ENCODE assay signal across 8 cellular contexts in the genomic region with DNA sequence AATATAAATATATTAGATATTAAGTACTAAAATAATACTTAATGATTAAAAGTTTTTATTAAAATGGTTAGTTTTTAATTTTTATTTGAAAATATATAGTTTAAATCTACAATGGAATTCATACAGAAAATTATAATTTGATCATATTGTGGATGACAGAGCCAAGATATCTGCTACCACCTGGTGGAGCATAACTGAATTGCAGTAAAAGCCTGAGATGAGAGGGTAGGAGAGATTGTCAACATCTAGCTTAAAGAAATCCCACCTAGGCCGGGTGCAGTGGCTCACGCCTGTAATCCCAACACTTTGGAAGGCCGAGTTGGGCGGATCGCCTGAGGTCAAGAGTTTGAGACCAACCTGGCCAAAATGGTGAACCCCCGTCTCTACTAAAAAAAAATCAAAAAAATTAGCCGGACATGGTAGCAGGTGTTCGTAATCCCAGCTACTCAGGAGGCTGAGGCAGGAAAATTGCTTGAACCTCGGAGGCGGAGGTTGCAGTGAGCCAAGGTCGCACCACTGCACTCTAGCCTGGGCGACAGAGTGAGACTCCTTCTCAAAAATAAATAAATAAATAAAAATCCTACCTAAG. TPM values are rescaled to one million over a fixed set of nuclear protein-coding genes. Genes with fewer than 3 reads are reported as not detected.
DNase-seq lines count a peak whose midpoint lies in the region; ATAC-seq and TF ChIP-seq lines count a peak whose summit lies in the region.

No MANE protein-coding gene starts in this region.

- no peak overlapping the region for H3K27ac ChIP-seq in DND-41 (ENCODE audit: low read length)

- CTCF ChIA-PET in activated CD8-positive, alpha-beta T cell treated with anti-CD3 and anti-CD28 coated beads for 36 hours (lab: Charles Lee), result interaction anchor here (0.6 to 4.8 kb wide), 32 partner anchors 8 to 754 kb away, joined by 3 to 80 read pairs (median 6); a partner anchor contains a TSS

- POLR2A ChIA-PET in activated CD8-positive, alpha-beta T cell treated with anti-CD3 and anti-CD28 coated beads for 36 hours (lab: Charles Lee), result interaction anchor here (0.6 to 1.3 kb wide), 2 partner anchors 197 to 753 kb away, joined by 3 read pairs; no protein-coding TSS in a partner anchor

- H3K4me1 ChIP-seq in DND-41 (ENCODE audit: insufficient read depth, low read length), result no peaks in the 10 kb centered on the region

- H3K4me2 ChIP-seq in DND-41 (ENCODE audit: insufficient read depth, low read length), result no peak overlapping the region

- no peaks in the 10 kb centered on the region for H3K36me3 ChIP-seq in DND-41 (ENCODE audit: insufficient read depth, low read length)

- H3K27ac Mint-ChIP-seq in activated CD8-positive, alpha-beta T cell treated with anti-CD3 and anti-CD28 coated beads for 36 hours, result no peak overlapping the region

- H3K79me2 ChIP-seq in DND-41 (ENCODE audit: insufficient read depth, low read length), result no peaks in the 10 kb centered on the region

- H3K4me3 Mint-ChIP-seq in activated CD8-positive, alpha-beta T cell treated with anti-CD3 and anti-CD28 coated beads for 36 hours, result no peak overlapping the region

- no peaks in the 10 kb centered on the region for H3K36me3 Mint-ChIP-seq in activated CD8-positive, alpha-beta T cell treated with anti-CD3 and anti-CD28 coated beads for 36 hours (ENCODE audit: low read depth)

- H3K4me3 ChIP-seq in DND-41 (ENCODE audit: low read depth in 1 of 2, low read length in 2 of 2), result no peak overlapping the region

- peak; percentile 70 for ATAC-seq in DND-41 (ENCODE audit: insufficient read depth, low read depth)
- peak; percentile 69 for ATAC-seq in activated CD8-positive, alpha-beta T cell treated with anti-CD3 and anti-CD28 coated beads for 36 hours
- no peak for ATAC-seq in GM19463 (IDR thresholded peaks at IDR 0.05; ENCODE audit: unreplicated experiment)
- no peak for ATAC-seq in GM21367 (IDR thresholded peaks at IDR 0.05; ENCODE audit: unreplicated experiment)
- ATAC-seq in HG02884 (IDR thresholded peaks at IDR 0.05; ENCODE audit: unreplicated experiment), result no peak

- peaks cover 2% of the 10 kb centered on the region for H3K9me3 Mint-ChIP-seq in activated CD8-positive, alpha-beta T cell treated with anti-CD3 and anti-CD28 coated beads for 36 hours

- H3K9ac ChIP-seq in DND-41 (ENCODE audit: low read depth, low read length), result no peak overlapping the region

- no peaks in the 10 kb centered on the region for H3K27me3 Mint-ChIP-seq in activated CD8-positive, alpha-beta T cell treated with anti-CD3 and anti-CD28 coated beads for 36 hours

- no peaks in the 10 kb centered on the region for H3K9me3 ChIP-seq in DND-41 (ENCODE audit: insufficient read depth, low read length, severe bottlenecking)

- peak; percentile 83 for TF ChIP-seq CTCF in DND-41 (IDR thresholded peaks at IDR 0.05; ENCODE audit: borderline replicate concordance, extremely low read depth, low read length, poor library complexity, severe bottlenecking)
- TF ChIP-seq CTCF in activated CD8-positive, alpha-beta T cell treated with anti-CD3 and anti-CD28 coated beads for 36 hours (IDR thresholded peaks at IDR 0.05), result peak; percentile 79

- H3K4me1 Mint-ChIP-seq in activated CD8-positive, alpha-beta T cell treated with anti-CD3 and anti-CD28 coated beads for 36 hours (ENCODE audit: low read depth), result peaks cover 20% of the 10 kb centered on the region

- intact Hi-C loops in activated CD8-positive, alpha-beta T cell treated with anti-CD3 and anti-CD28 coated beads for 36 hours (cut with micrococcal nuclease), result loop anchor here (1.0 to 5.0 kb wide), 2 partner anchors 43 to 199 kb away; no protein-coding TSS in a partner anchor

- no peaks in the 10 kb centered on the region for H3K27me3 ChIP-seq in DND-41 (ENCODE audit: insufficient read depth, low read length, poor library complexity)

- no peaks in the 10 kb centered on the region for H4K20me1 ChIP-seq in DND-41 (ENCODE audit: insufficient read depth, low read length)

- peak; percentile 62 for DNase-seq in DND-41
- peak; percentile 71 to 75 for DNase-seq in Kasumi-1 (lab: John Stamatoyannopoulos, UW)
- peak; percentile 54 for DNase-seq in activated CD8-positive, alpha-beta T cell treated with anti-CD3 and anti-CD28 coated beads for 36 hours
- peak; percentile 28 for DNase-seq in iPS DF 19.7 (ENCODE audit: low read depth, low spot score)
- no peak for DNase-seq in NCI-H510A treated with DMSO at 0.1 percent for 48 hours (lab: John Stamatoyannopoulos, UW)

- H2AFZ ChIP-seq in DND-41 (ENCODE audit: low read depth, low read length), result no peak overlapping the region

RNA-seq across cellular contexts. Expression of a gene that starts 25.1 kb away (rescaled TPM):
- total RNA-seq in activated CD8-positive, alpha-beta T cell treated with anti-CD3 and anti-CD28 coated beads for 36 hours, result not detected

Comparison
In these comparisons a context has a peak if more than half of its experiments do, and no peak if none do; other contexts are left out.
1. ATAC-seq: peak in DND-41 (single experiment) and activated CD8-positive, alpha-beta T cell treated with anti-CD3 and anti-CD28 coated beads for 36 hours (single experiment); none in GM19463 (single experiment), GM21367 (single experiment) and HG02884 (single experiment).